ENCODE assay signal across 10 cellular contexts in genomic region chr6:15770347-15771143, GRCh38.
DNase-seq lines count a peak whose midpoint lies in the region; ATAC-seq and TF ChIP-seq lines count a peak whose summit lies in the region.
"Had no signal": no experiment of that assay in that cellular context is flagged by ENCODE, and none has a peak within 500 bp of the region (broad histone marks: within the 10 kb centered on the region; RNA-seq: fewer than 3 reads in every experiment).

No MANE protein-coding gene starts in this region.

- H3K27me3 Mint-ChIP-seq in neural progenitor cell (ENCODE audit: insufficient read depth, low read depth): peaks cover 4% of the 10 kb centered on the region
- H3K27me3 Mint-ChIP-seq: activated naive CD4-positive, alpha-beta T cell treated with anti-CD3 and anti-CD28 coated beads, Interleukin-2, amount 50 U/mL, for 24 hours had no signal

- H3K36me3 ChIP-seq in neural progenitor cell: no peaks in the 10 kb centered on the region
- H3K36me3 ChIP-seq in tibial artery: no peaks in the 10 kb centered on the region
- H3K36me3 ChIP-seq: thoracic aorta had no signal

- H3K9ac ChIP-seq in neural progenitor cell: no peak overlapping the region

- H3K4me2 ChIP-seq in neural progenitor cell: no peak overlapping the region

- H4K20me1 ChIP-seq in neural progenitor cell (ENCODE audit: low read depth): no peaks in the 10 kb centered on the region

- no peaks in the 10 kb centered on the region for H3K36me3 Mint-ChIP-seq in neural progenitor cell
- H3K36me3 Mint-ChIP-seq: activated naive CD4-positive, alpha-beta T cell treated with anti-CD3 and anti-CD28 coated beads, Interleukin-2, amount 50 U/mL, for 24 hours had no signal

- H3K4me1 ChIP-seq in neural progenitor cell (no peaks in the 10 kb centered on the region), tibial artery (peaks cover 0 to 3% (median 0%) of the 10 kb centered on the region in 4 donors)

- H3K27ac ChIP-seq in neural progenitor cell (no peak overlapping the region), tibial artery (no peak overlapping the region)
- H3K27ac ChIP-seq: thoracic aorta had no signal

- H3K79me2 ChIP-seq in neural progenitor cell (ENCODE audit: low read depth): no peaks in the 10 kb centered on the region

- H3K27me3 ChIP-seq in neural progenitor cell (no peaks in the 10 kb centered on the region), tibial artery (peaks cover 0 to 4% of the 10 kb centered on the region in 2 donors)

- intact Hi-C loops in tibial artery (cut with DNase I; ENCODE audit: low total_unique reads): no loop called here

- ATAC-seq in HG02642 (IDR thresholded peaks at IDR 0.05; ENCODE audit: poor library complexity, unreplicated experiment): peak; percentile 81

- H2AFZ ChIP-seq in neural progenitor cell (replicated peaks): no peak overlapping the region

- H3K4me1 Mint-ChIP-seq in neural progenitor cell: peaks cover 15% of the 10 kb centered on the region
- H3K4me1 Mint-ChIP-seq: activated naive CD4-positive, alpha-beta T cell treated with anti-CD3 and anti-CD28 coated beads, Interleukin-2, amount 50 U/mL, for 24 hours had no signal

- no peaks in the 10 kb centered on the region for H3F3A ChIP-seq in neural progenitor cell (ENCODE audit: low read depth)

- TF ChIP-seq CTCF in neural progenitor cell (IDR thresholded peaks at IDR 0.05): no peak
- TF ChIP-seq CTCF in tibial artery (IDR thresholded peaks at IDR 0.05): no peak

- peak; percentile 25 to 46 for DNase-seq in activated CD4-positive, alpha-beta T cell treated with anti-CD3 and anti-CD28 coated beads, Interleukin-2, amount 50 U/mL, for 48 hours
- no peak for DNase-seq in activated CD4-positive, alpha-beta T cell treated with anti-CD3 and anti-CD28 coated beads, Interleukin-2, amount 50 U/mL, for 1 hour
- DNase-seq in OCI-M1 (lab: John Stamatoyannopoulos, UW): peak; percentile 48
- DNase-seq in neural progenitor cell (ENCODE audit: low spot score): no peak
- DNase-seq in NCI-H146 treated with DMSO at 0.1 percent for 48 hours (lab: John Stamatoyannopoulos, UW; ENCODE audit: unreplicated experiment): no peak
- no peak for DNase-seq in tibial artery
- no peak for DNase-seq in GM19238 (ENCODE audit: insufficient read length, low spot score)

- H3K27ac Mint-ChIP-seq in neural progenitor cell: peak overlapping the region; percentile 51
- H3K27ac Mint-ChIP-seq: activated naive CD4-positive, alpha-beta T cell treated with anti-CD3 and anti-CD28 coated beads, Interleukin-2, amount 50 U/mL, for 24 hours had no signal

- no peaks in the 10 kb centered on the region for H3K9me3 ChIP-seq in neural progenitor cell (ENCODE audit: low read depth)
- H3K9me3 ChIP-seq in tibial artery: no peaks in the 10 kb centered on the region
- H3K9me3 ChIP-seq: thoracic aorta had no signal

- H3K9me3 Mint-ChIP-seq in neural progenitor cell: no peaks in the 10 kb centered on the region
- H3K9me3 Mint-ChIP-seq: activated naive CD4-positive, alpha-beta T cell treated with anti-CD3 and anti-CD28 coated beads, Interleukin-2, amount 50 U/mL, for 24 hours had no signal

- no peak overlapping the region for H3K4me3 Mint-ChIP-seq in neural progenitor cell
- H3K4me3 Mint-ChIP-seq: activated naive CD4-positive, alpha-beta T cell treated with anti-CD3 and anti-CD28 coated beads, Interleukin-2, amount 50 U/mL, for 24 hours had no signal

- H3K4me3 ChIP-seq in neural progenitor cell: no peak overlapping the region
- no peak overlapping the region for H3K4me3 ChIP-seq in tibial artery
- H3K4me3 ChIP-seq: thoracic aorta had no signal

Comparison
In these comparisons a context has a peak if more than half of its experiments do, and no peak if none do; other contexts are left out.
1. DNase-seq: peak in activated CD4-positive, alpha-beta T cell treated with anti-CD3 and anti-CD28 coated beads, Interleukin-2, amount 50 U/mL, for 48 hours (2 of 2) and OCI-M1 (single experiment); none in activated CD4-positive, alpha-beta T cell treated with anti-CD3 and anti-CD28 coated beads, Interleukin-2, amount 50 U/mL, for 1 hour (single experiment), neural progenitor cell (single experiment), NCI-H146 treated with DMSO at 0.1 percent for 48 hours (single experiment), tibial artery (0 of 2) and GM19238 (single experiment).